ENCODE assay signal across 9 cellular contexts in the genomic region with DNA sequence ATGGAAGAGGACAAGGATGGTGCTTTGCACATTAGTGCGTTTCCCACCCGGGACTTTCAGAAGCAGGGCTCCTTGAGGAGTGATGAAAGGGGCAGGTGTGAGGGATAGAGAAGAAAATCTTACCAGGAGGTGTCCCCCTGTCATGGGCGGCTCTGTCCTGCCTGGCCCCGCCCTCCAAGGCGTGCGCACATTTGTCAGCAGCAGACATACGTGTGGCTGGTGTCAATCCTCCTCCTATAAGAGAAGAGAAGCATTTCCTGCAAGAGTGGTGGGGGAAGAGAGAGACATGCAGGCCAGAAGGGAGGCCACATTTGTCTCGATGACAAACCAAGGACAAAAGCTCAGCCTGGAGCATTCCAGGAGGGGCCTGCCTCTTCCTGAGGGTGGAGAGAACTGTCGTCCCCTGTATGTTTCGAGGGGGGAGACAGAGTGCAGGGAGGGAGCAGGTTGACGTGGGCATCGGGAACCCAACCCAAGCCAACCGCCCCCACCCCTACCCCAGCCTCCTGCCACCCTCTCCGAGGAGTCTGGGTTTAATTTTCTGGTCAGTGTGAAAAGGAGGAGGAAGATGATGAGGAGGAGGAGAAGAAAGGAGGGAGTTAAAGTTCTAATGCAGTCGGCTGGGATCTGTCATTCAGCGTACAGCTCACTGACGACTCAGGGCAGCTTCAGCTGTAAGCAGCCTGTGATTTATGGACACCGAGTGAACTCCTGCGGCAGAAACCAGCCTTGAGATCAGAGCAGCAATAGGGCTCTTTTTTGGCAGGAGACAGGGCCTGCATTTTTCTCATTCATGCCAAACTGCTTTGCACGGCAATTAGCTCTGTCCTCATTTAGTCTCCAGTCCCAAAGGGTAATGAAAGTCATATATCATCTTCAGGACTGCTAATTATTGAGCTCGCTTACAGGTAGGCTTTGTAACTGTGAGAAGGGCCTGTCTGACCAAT. TPM values are rescaled to one million over a fixed set of nuclear protein-coding genes. Genes with fewer than 3 reads are reported as not detected.
DNase-seq lines count a peak whose midpoint lies in the region; ATAC-seq and TF ChIP-seq lines count a peak whose summit lies in the region.
"Had no signal": no experiment of that assay in that cellular context is flagged by ENCODE, and none has a peak within 500 bp of the region (broad histone marks: within the 10 kb centered on the region; RNA-seq: fewer than 3 reads in every experiment).

No MANE protein-coding gene starts in this region.

- peak overlapping the region; percentile 43 for H3K27ac ChIP-seq in neural cell (ENCODE audit: low read length)

- DNase-seq in COR-L47 (lab: John Stamatoyannopoulos, UW) (peak; percentile 35), NCI-H2227 treated with DMSO at 0.1 percent for 48 hours (lab: John Stamatoyannopoulos, UW) (peak; percentile 37), fibroblast of pulmonary artery (ENCODE audit: low read depth) (peak; percentile 48), RKO (ENCODE audit: low spot score) (no peak)
- DNase-seq in T-helper 2 cell treated with Interferon-gamma antibody and Interleukin-4, amounts not matched to agents 5 μg/mL and 100 μg/mL, for 36 hours (ENCODE audit: low spot score), result no peak
- no peak for DNase-seq in activated T-cell treated with anti-CD3 and anti-CD28 coated beads, Interleukin-2, amount 50 U/mL, for 4 hours
- DNase-seq: OCI-M1 had no signal

- H3K9me2 ChIP-seq in neural cell (ENCODE audit: insufficient read depth, low read length), result no peaks in the 10 kb centered on the region

- H3K79me2 ChIP-seq in neural cell (replicated peaks; ENCODE audit: insufficient read depth, low read length), result no peaks in the 10 kb centered on the region

- H3K27ac Mint-ChIP-seq in T-helper 2 cell treated with Interferon-gamma antibody and Interleukin-4, amounts not matched to agents 5 μg/mL and 100 μg/mL, for 36 hours, result no peak overlapping the region

- TF ChIP-seq EP300 in neural cell (conservative IDR thresholded peaks at IDR 0.05; ENCODE audit: poor library complexity, severe bottlenecking), result no peak

- H3K4me3 ChIP-seq in fibroblast of pulmonary artery (replicated peaks; ENCODE audit: low read depth, low read length), result no peak overlapping the region
- peak overlapping the region; percentile 57 for H3K4me3 ChIP-seq in neural cell (ENCODE audit: low read length)

- H3K9me3 Mint-ChIP-seq in T-helper 2 cell treated with Interferon-gamma antibody and Interleukin-4, amounts not matched to agents 5 μg/mL and 100 μg/mL, for 36 hours, result no peaks in the 10 kb centered on the region
- no peaks in the 10 kb centered on the region for H3K9me3 Mint-ChIP-seq in activated T-cell treated with anti-CD3 and anti-CD28 coated beads, Interleukin-2, amount 50 U/mL, for 4 hours

- H3K9ac ChIP-seq in neural cell (ENCODE audit: low read length), result peak overlapping the region; percentile 50

- H3K27me3 ChIP-seq in neural cell (ENCODE audit: insufficient read depth, low read depth, low read length), result no peaks in the 10 kb centered on the region

- H3K27me3 Mint-ChIP-seq in T-helper 2 cell treated with Interferon-gamma antibody and Interleukin-4, amounts not matched to agents 5 μg/mL and 100 μg/mL, for 36 hours (ENCODE audit: low read depth), result peaks cover 7% of the 10 kb centered on the region
- H3K27me3 Mint-ChIP-seq in activated T-cell treated with anti-CD3 and anti-CD28 coated beads, Interleukin-2, amount 50 U/mL, for 4 hours (ENCODE audit: low read depth), result peaks cover 31% of the 10 kb centered on the region

- H4K20me1 ChIP-seq in neural cell (ENCODE audit: insufficient read depth), result no peaks in the 10 kb centered on the region

- ATAC-seq in activated T-cell treated with anti-CD3 and anti-CD28 coated beads, Interleukin-2, amount 50 U/mL, for 4 hours, result no peak
- no peak for ATAC-seq in HG03571 (IDR thresholded peaks at IDR 0.05; ENCODE audit: unreplicated experiment)

- peak overlapping the region; percentile 23 for H2AFZ ChIP-seq in neural cell (ENCODE audit: low read depth, low read length)

- peak overlapping the region; percentile 67 for H3K4me2 ChIP-seq in neural cell (ENCODE audit: low read length)

- no peaks in the 10 kb centered on the region for H3K4me1 Mint-ChIP-seq in T-helper 2 cell treated with Interferon-gamma antibody and Interleukin-4, amounts not matched to agents 5 μg/mL and 100 μg/mL, for 36 hours (ENCODE audit: low read depth)
- no peaks in the 10 kb centered on the region for H3K4me1 Mint-ChIP-seq in activated T-cell treated with anti-CD3 and anti-CD28 coated beads, Interleukin-2, amount 50 U/mL, for 4 hours (ENCODE audit: low read depth)

- H3K36me3 Mint-ChIP-seq in T-helper 2 cell treated with Interferon-gamma antibody and Interleukin-4, amounts not matched to agents 5 μg/mL and 100 μg/mL, for 36 hours (ENCODE audit: low read depth), result no peaks in the 10 kb centered on the region
- H3K36me3 Mint-ChIP-seq in activated T-cell treated with anti-CD3 and anti-CD28 coated beads, Interleukin-2, amount 50 U/mL, for 4 hours (ENCODE audit: insufficient read depth), result no peaks in the 10 kb centered on the region

- no peaks in the 10 kb centered on the region for H3F3A ChIP-seq in neural cell (ENCODE audit: insufficient read depth, low read length, poor library complexity, severe bottlenecking)

- no peaks in the 10 kb centered on the region for H3K9me3 ChIP-seq in neural cell (ENCODE audit: low read length)

- no peak for TF ChIP-seq CTCF in fibroblast of pulmonary artery (IDR thresholded peaks at IDR 0.05; ENCODE audit: low read length, missing control alignments)
- no peak for TF ChIP-seq CTCF in neural cell (IDR thresholded peaks at IDR 0.05; ENCODE audit: poor library complexity, severe bottlenecking)

- no peak overlapping the region for H3K4me3 Mint-ChIP-seq in T-helper 2 cell treated with Interferon-gamma antibody and Interleukin-4, amounts not matched to agents 5 μg/mL and 100 μg/mL, for 36 hours
- H3K4me3 Mint-ChIP-seq in activated T-cell treated with anti-CD3 and anti-CD28 coated beads, Interleukin-2, amount 50 U/mL, for 4 hours, result no peak overlapping the region

- H3K36me3 ChIP-seq in neural cell (ENCODE audit: insufficient read depth, low read length), result no peaks in the 10 kb centered on the region

- no peak for TF ChIP-seq RAD21 in neural cell (conservative IDR thresholded peaks at IDR 0.05)

TF ChIP-seq in neural cell, 6 proteins besides CTCF, POLR2A, EP300 and RAD21:
- TF ChIP-seq TAF1 (IDR thresholded peaks at IDR 0.05; ENCODE audit: low read depth) (no peak), SMC3 (conservative IDR thresholded peaks at IDR 0.05; ENCODE audit: poor library complexity) (no peak), POLR2AphosphoS5 (IDR thresholded peaks at IDR 0.05) (peak; percentile 21)

RNA-seq across cellular contexts. Expression of gene COMTD1, which starts 47.7 kb away (rescaled TPM):
- polyA plus RNA-seq in neural cell, result 51.4 and 62.7 TPM in 2 replicates
- 10.5 and 14.2 TPM in 2 replicates for polyA minus RNA-seq in neural cell
- 10 to 100 TPM; 30.0 to 35.1 (median 30.4) TPM for total RNA-seq in activated T-cell treated with anti-CD3 and anti-CD28 coated beads, Interleukin-2, amount 50 U/mL, for 4 hours

Comparison
In these comparisons a context has a peak if more than half of its experiments do, and no peak if none do; other contexts are left out.
1. DNase-seq: peak in COR-L47 (single experiment), NCI-H2227 treated with DMSO at 0.1 percent for 48 hours (single experiment) and fibroblast of pulmonary artery (single experiment); none in T-helper 2 cell treated with Interferon-gamma antibody and Interleukin-4, amounts not matched to agents 5 μg/mL and 100 μg/mL, for 36 hours (single experiment), RKO (single experiment) and activated T-cell treated with anti-CD3 and anti-CD28 coated beads, Interleukin-2, amount 50 U/mL, for 4 hours (single experiment).